Comparison of ENCODE assay signal across 1 cellular context in genomic region chr1:37557402-37557801, GRCh38.
TF ChIP-seq lines count a peak whose summit lies in the region.

No MANE protein-coding gene starts in this region.

TF ChIP-seq in IMR-90, 13 proteins besides CTCF, POLR2A, EP300 and RAD21:
- TF ChIP-seq, protein P1, sequence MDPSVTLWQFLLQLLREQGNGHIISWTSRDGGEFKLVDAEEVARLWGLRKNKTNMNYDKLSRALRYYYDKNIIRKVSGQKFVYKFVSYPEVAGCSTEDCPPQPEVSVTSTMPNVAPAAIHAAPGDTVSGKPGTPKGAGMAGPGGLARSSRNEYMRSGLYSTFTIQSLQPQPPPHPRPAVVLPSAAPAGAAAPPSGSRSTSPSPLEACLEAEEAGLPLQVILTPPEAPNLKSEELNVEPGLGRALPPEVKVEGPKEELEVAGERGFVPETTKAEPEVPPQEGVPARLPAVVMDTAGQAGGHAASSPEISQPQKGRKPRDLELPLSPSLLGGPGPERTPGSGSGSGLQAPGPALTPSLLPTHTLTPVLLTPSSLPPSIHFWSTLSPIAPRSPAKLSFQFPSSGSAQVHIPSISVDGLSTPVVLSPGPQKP (IDR thresholded peaks at IDR 0.05; ENCODE audit: borderline replicate concordance, low read depth, low read length) = no peak
- TF ChIP-seq CEBPB (IDR thresholded peaks at IDR 0.05; ENCODE audit: low read depth, low read length) (no peak), RFX5 (IDR thresholded peaks at IDR 0.05; ENCODE audit: low read depth, low read length) (no peak), RCOR1 (IDR thresholded peaks at IDR 0.05; ENCODE audit: insufficient replicate concordance, low read length) (no peak), BHLHE40 (IDR thresholded peaks at IDR 0.05; ENCODE audit: low read depth, low read length) (no peak), MAFK (IDR thresholded peaks at IDR 0.05; ENCODE audit: low read depth, low read length) (no peak), CHD1 (IDR thresholded peaks at IDR 0.05; ENCODE audit: low read depth, low read length) (no peak), SMC3 (IDR thresholded peaks at IDR 0.05; ENCODE audit: low read depth, low read length) (no peak), NFE2L2 (IDR thresholded peaks at IDR 0.05; ENCODE audit: low read depth, low read length) (no peak), MAZ (IDR thresholded peaks at IDR 0.05; ENCODE audit: borderline replicate concordance, low read depth, low read length) (no peak)
